In the genomic region with DNA sequence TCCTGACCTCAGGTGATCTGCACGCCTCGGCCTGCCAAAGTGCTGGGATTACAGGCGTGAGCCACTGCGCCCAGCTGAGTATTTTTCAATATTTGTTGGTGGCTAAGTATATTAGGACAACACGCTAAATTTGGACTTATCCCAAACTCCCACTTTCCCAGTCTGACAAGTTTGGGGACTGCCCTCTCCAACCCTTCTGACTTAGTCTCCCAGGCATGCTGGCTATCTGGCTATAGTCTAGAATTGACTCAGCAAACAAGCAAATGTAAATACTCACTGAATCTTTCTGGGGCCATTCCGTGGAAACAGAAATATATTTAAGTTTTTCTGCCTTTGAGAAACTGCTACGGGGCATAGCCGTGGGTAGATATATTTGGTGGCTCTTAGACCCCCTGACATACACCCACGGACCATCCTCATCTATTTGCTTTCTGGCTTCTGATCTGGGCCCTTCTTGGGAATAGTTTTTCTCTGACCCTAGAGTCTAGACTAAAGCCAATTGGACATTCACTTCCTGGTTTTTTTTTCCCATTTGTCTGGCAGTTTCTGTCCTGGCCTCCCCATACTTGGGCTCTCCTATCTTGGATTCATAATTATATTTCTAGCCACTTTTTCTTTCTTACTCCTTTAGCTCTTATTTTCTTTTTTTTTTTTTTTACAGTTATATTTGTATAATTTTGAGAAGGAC, we compare ENCODE assay signal across 18 cellular contexts. TPM values are rescaled to one million over a fixed set of nuclear protein-coding genes. Genes with fewer than 3 reads are reported as not detected.
A peak's percentile ranks its signal among the peaks of the same experiment; 100 is the strongest.
DNase-seq lines count a peak whose midpoint lies in the region; ATAC-seq and TF ChIP-seq lines count a peak whose summit lies in the region.
"Had no signal": no experiment of that assay in that cellular context is flagged by ENCODE, and none has a peak within 500 bp of the region (broad histone marks: within the 10 kb centered on the region; RNA-seq: fewer than 3 reads in every experiment).

No MANE protein-coding gene starts in this region.

- H3F3A ChIP-seq in PC-9 (ENCODE audit: insufficient read depth, low read depth) (peaks cover 13% of the 10 kb centered on the region; the same call in 1 of the 2 replicates), smooth muscle cell (ENCODE audit: low read depth) (no peaks in the 10 kb centered on the region)

- no peaks in the 10 kb centered on the region for H3K9me2 ChIP-seq in PC-9 (ENCODE audit: insufficient read depth)
- H3K9me2 ChIP-seq in hepatocyte (replicated peaks; ENCODE audit: insufficient read depth): no peaks in the 10 kb centered on the region

- H3K79me2 ChIP-seq in PC-9 (ENCODE audit: low read depth): no peaks in the 10 kb centered on the region
- no peaks in the 10 kb centered on the region for H3K79me2 ChIP-seq in hepatocyte
- H3K79me2 ChIP-seq in smooth muscle cell (ENCODE audit: low read depth): no peaks in the 10 kb centered on the region

- intact Hi-C loops in PC-9 (cut with micrococcal nuclease; ENCODE audit: unreplicated experiment): no loop called here

- peak overlapping the region; percentile 82 for H2AFZ ChIP-seq in PC-9
- H2AFZ ChIP-seq in hepatocyte: no peak overlapping the region
- H2AFZ ChIP-seq in smooth muscle cell (ENCODE audit: low read depth): no peak overlapping the region

- H4K20me1 ChIP-seq in PC-9 (ENCODE audit: insufficient read depth): no peaks in the 10 kb centered on the region
- H4K20me1 ChIP-seq in hepatocyte (ENCODE audit: insufficient read depth, poor library complexity, severe bottlenecking): no peaks in the 10 kb centered on the region
- no peaks in the 10 kb centered on the region for H4K20me1 ChIP-seq in smooth muscle cell (ENCODE audit: low read depth)

- H3K4me3 ChIP-seq in PC-9: peak overlapping the region; percentile 46; the same call in 1 of the 2 replicates
- H3K4me3 ChIP-seq in hepatocyte: no peak overlapping the region
- H3K4me3 ChIP-seq in smooth muscle cell: no peak overlapping the region
- no peak overlapping the region for H3K4me3 ChIP-seq in effector memory CD4-positive, alpha-beta T cell (ENCODE audit: insufficient read depth, low read depth, low read length, poor library complexity, severe bottlenecking)
- H3K4me3 ChIP-seq: SJCRH30 had no signal

- 61% methylated on average over 9 of the region's 9 CpGs for WGBS in hepatocyte (ENCODE audit: low lambda C conversion rate, missing lambda C conversion rate)
- WGBS in smooth muscle cell (ENCODE audit: low lambda C conversion rate): 66% methylated on average over 9 of the region's 9 CpGs

- no peak for ATAC-seq in GM18870 (IDR thresholded peaks at IDR 0.05; ENCODE audit: unreplicated experiment)

- peak; percentile 16 for DNase-seq in EH (ENCODE audit: low read depth)
- peak; percentile 59 to 83 for DNase-seq in PC-9
- no peak for DNase-seq in hepatocyte (ENCODE audit: low spot score)
- DNase-seq in smooth muscle cell (lab: John Stamatoyannopoulos, UW; ENCODE audit: unreplicated experiment): no peak
- DNase-seq in NCI-H82 (lab: John Stamatoyannopoulos, UW): no peak
- no peak for DNase-seq in HK-2 (ENCODE audit: unreplicated experiment)
- no peak for DNase-seq in effector memory CD4-positive, alpha-beta T cell
- DNase-seq: COR-L47, H7, Kasumi-1, MM.1S, NCI-H1105 treated with DMSO at 0.1 percent for 48 hours, NCI-H1694 treated with DMSO at 0.1 percent for 48 hours, OCI-M1, SJCRH30, SW 1271 had no signal

- POLR2A ChIA-PET in PC-9 (lab: Charles Lee; ENCODE audit: unreplicated experiment): no interaction called here

- H3K9me3 ChIP-seq in PC-9 (ENCODE audit: insufficient read depth, low read depth): no peaks in the 10 kb centered on the region
- H3K9me3 ChIP-seq in hepatocyte (ENCODE audit: low read depth): no peaks in the 10 kb centered on the region
- no peaks in the 10 kb centered on the region for H3K9me3 ChIP-seq in smooth muscle cell (replicated peaks; ENCODE audit: low read depth)
- no peaks in the 10 kb centered on the region for H3K9me3 ChIP-seq in effector memory CD4-positive, alpha-beta T cell (ENCODE audit: control insufficient read depth, low read length)
- H3K9me3 ChIP-seq: SJCRH30 had no signal

- BruUV-seq in PC-9 (replicated peaks; lab: Mats Ljungman, UMichigan): TSS peak; percentile 63

- H3K4me2 ChIP-seq in PC-9: peak overlapping the region; percentile 80
- no peak overlapping the region for H3K4me2 ChIP-seq in hepatocyte
- H3K4me2 ChIP-seq in smooth muscle cell: no peak overlapping the region

- peak overlapping the region; percentile 90 for H3K27ac ChIP-seq in PC-9
- peak overlapping the region; percentile 40 for H3K27ac ChIP-seq in hepatocyte
- peak overlapping the region; percentile 38 for H3K27ac ChIP-seq in smooth muscle cell (ENCODE audit: low read depth)
- H3K27ac ChIP-seq in effector memory CD4-positive, alpha-beta T cell (ENCODE audit: insufficient read depth, low read length, poor library complexity, severe bottlenecking): no peak overlapping the region
- H3K27ac ChIP-seq: RWPE1, SJCRH30 had no signal

- CTCF ChIA-PET in PC-9 (lab: Charles Lee): interaction anchor here (0.7 to 1.4 kb wide), 2 partner anchors 25 to 355 kb away, joined by 3 to 5 read pairs; no protein-coding TSS in a partner anchor

- H3K4me1 ChIP-seq in PC-9 (replicated peaks; ENCODE audit: insufficient read depth): peaks cover 19% of the 10 kb centered on the region
- no peaks in the 10 kb centered on the region for H3K4me1 ChIP-seq in hepatocyte (ENCODE audit: insufficient read depth)
- no peaks in the 10 kb centered on the region for H3K4me1 ChIP-seq in smooth muscle cell (ENCODE audit: low read depth)
- H3K4me1 ChIP-seq in effector memory CD4-positive, alpha-beta T cell (ENCODE audit: control insufficient read depth, insufficient read depth, low read length, poor library complexity, severe bottlenecking): no peaks in the 10 kb centered on the region
- H3K4me1 ChIP-seq: SJCRH30 had no signal

- H3K9ac ChIP-seq in smooth muscle cell (ENCODE audit: low read depth): no peak overlapping the region

- TF ChIP-seq CTCF in PC-9 (conservative IDR thresholded peaks at IDR 0.05): no peak
- TF ChIP-seq CTCF in hepatocyte (IDR thresholded peaks at IDR 0.05; ENCODE audit: poor library complexity): no peak
- TF ChIP-seq CTCF in smooth muscle cell (IDR thresholded peaks at IDR 0.05; ENCODE audit: borderline replicate concordance, insufficient read depth, poor library complexity, severe bottlenecking): no peak

- H3K36me3 ChIP-seq in PC-9 (ENCODE audit: low read depth) (no peaks in the 10 kb centered on the region), hepatocyte (replicated peaks; ENCODE audit: insufficient read depth, low read depth) (no peaks in the 10 kb centered on the region), smooth muscle cell (ENCODE audit: low read depth) (no peaks in the 10 kb centered on the region)
- no peaks in the 10 kb centered on the region for H3K36me3 ChIP-seq in effector memory CD4-positive, alpha-beta T cell (ENCODE audit: control insufficient read depth, insufficient read depth, low read length)
- H3K36me3 ChIP-seq: SJCRH30 had no signal

- H3K27me3 ChIP-seq in PC-9 (ENCODE audit: insufficient read depth, low read depth): no peaks in the 10 kb centered on the region
- no peaks in the 10 kb centered on the region for H3K27me3 ChIP-seq in hepatocyte
- H3K27me3 ChIP-seq in smooth muscle cell (ENCODE audit: low read depth): no peaks in the 10 kb centered on the region
- no peaks in the 10 kb centered on the region for H3K27me3 ChIP-seq in effector memory CD4-positive, alpha-beta T cell (replicated peaks; ENCODE audit: control insufficient read depth, insufficient read depth, low read length, poor library complexity, severe bottlenecking)
- H3K27me3 ChIP-seq: SJCRH30 had no signal

RNA-seq across cellular contexts. Expression of a gene that starts 11.3 kb away (rescaled TPM):
- 9.0 and 11.1 TPM in 2 replicates for total RNA-seq in PC-9 (2021)
- 8.3 and 9.8 TPM in 2 replicates for total RNA-seq in hepatocyte
- 7.6 and 8.1 TPM in 2 replicates for polyA plus RNA-seq in hepatocyte
- total RNA-seq in smooth muscle cell: 2.6 and 3.5 TPM in 2 replicates
- polyA plus RNA-seq in smooth muscle cell: 1.3 and 2.3 TPM in 2 replicates

Comparison
In these comparisons a context has a peak if more than half of its experiments do, and no peak if none do; other contexts are left out.
1. DNase-seq: peak in EH (single experiment) and PC-9 (2 of 2); none in hepatocyte (single experiment), smooth muscle cell (single experiment), NCI-H82 (single experiment), HK-2 (single experiment) and effector memory CD4-positive, alpha-beta T cell (0 of 3).